ENCODE assay signal across 11 cellular contexts in the genomic region with DNA sequence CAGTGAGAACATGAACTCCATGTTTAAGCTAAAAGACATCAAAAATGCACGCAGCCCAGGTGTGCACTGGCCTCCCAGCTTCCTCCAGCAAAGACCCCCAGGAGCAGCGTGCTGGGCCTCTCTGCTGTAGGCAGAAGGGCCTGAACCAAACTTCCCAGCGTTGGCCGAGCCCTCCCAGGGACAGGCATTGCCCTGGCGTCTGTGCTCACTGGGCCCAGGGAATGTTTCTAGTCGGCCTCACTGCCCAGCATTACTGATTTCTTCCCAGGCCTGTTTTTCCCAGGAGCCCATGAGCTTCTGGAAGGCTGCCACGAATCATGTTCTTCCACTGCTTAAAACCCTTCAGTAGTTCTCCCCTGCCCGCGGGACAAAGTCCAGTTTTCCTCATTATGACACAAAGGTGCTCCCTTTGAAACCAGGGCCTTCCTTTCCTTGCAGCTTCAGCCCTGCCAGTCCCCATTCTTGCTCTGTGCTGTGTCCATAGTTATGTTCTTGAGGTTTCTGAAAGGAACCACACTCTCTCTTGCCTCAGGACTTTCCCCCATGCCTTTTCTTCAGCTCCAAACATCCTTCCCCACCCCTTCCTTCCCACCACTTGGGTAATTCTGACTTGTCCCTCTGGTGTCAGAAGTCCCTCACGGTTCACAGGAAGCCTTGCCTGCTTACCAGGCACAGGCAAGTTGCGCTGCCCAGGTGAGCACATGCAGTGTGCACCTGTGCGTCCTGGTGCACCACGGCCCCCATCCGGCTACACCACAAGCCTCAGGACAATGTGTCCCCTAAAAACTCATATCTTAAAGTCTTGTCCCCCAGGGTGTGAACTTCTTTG.
DNase-seq lines count a peak whose midpoint lies in the region; ATAC-seq and TF ChIP-seq lines count a peak whose summit lies in the region.
"Had no signal": no experiment of that assay in that cellular context is flagged by ENCODE, and none has a peak within 500 bp of the region (broad histone marks: within the 10 kb centered on the region; RNA-seq: fewer than 3 reads in every experiment).

No MANE protein-coding gene starts in this region.

- peak overlapping the region; percentile 3 for H3K27ac ChIP-seq in cingulate gyrus (ENCODE audit: low read depth, low read length)
- H3K27ac ChIP-seq: PC-9 had no signal

- H3K4me3 Mint-ChIP-seq in stimulated activated naive CD8-positive, alpha-beta T cell treated with anti-CD3 and anti-CD28 coated beads, Interleukin-15, Interleukin-2, amounts not matched to agents 100 ng/mL and 50 ng/mL, for 24 hours: no peak overlapping the region
- H3K4me3 Mint-ChIP-seq in nephron progenitor cell: no peak overlapping the region

- ATAC-seq in stimulated activated naive CD8-positive, alpha-beta T cell treated with anti-CD3 and anti-CD28 coated beads, Interleukin-15, Interleukin-2, amounts not matched to agents 100 U/mL and 50 U/mL, for 24 hours: no peak
- no peak for ATAC-seq in HG02840 (IDR thresholded peaks at IDR 0.05; ENCODE audit: low FRiP score, unreplicated experiment)

- no peaks in the 10 kb centered on the region for H3K27me3 Mint-ChIP-seq in stimulated activated naive CD8-positive, alpha-beta T cell treated with anti-CD3 and anti-CD28 coated beads, Interleukin-15, Interleukin-2, amounts not matched to agents 100 ng/mL and 50 ng/mL, for 24 hours
- H3K27me3 Mint-ChIP-seq in nephron progenitor cell (ENCODE audit: low read depth, poor library complexity): peaks cover 16% of the 10 kb centered on the region

- peaks cover 70% of the 10 kb centered on the region for H3K4me1 Mint-ChIP-seq in stimulated activated naive CD8-positive, alpha-beta T cell treated with anti-CD3 and anti-CD28 coated beads, Interleukin-15, Interleukin-2, amounts not matched to agents 100 ng/mL and 50 ng/mL, for 24 hours (ENCODE audit: low read depth)
- H3K4me1 Mint-ChIP-seq in nephron progenitor cell: no peaks in the 10 kb centered on the region

- DNase-seq in stimulated activated naive CD8-positive, alpha-beta T cell treated with anti-CD3 and anti-CD28 coated beads, Interleukin-15, Interleukin-2, amounts not matched to agents 100 U/mL and 50 U/mL, for 24 hours: no peak
- DNase-seq in mucosa of gallbladder (ENCODE audit: low spot score) (peak; percentile 84), NCI-H2171 treated with DMSO at 0.1 percent for 48 hours (lab: John Stamatoyannopoulos, UW) (no peak), nephron progenitor cell (no peak), OCI-M1 (lab: John Stamatoyannopoulos, UW) (no peak)
- DNase-seq: NCI-H2029, PC-9, posterior cingulate gyrus had no signal

- H3K36me3 Mint-ChIP-seq in stimulated activated naive CD8-positive, alpha-beta T cell treated with anti-CD3 and anti-CD28 coated beads, Interleukin-15, Interleukin-2, amounts not matched to agents 100 ng/mL and 50 ng/mL, for 24 hours (ENCODE audit: low read depth): no peaks in the 10 kb centered on the region
- H3K36me3 Mint-ChIP-seq in nephron progenitor cell (ENCODE audit: low read depth): no peaks in the 10 kb centered on the region

- H3K27ac Mint-ChIP-seq in stimulated activated naive CD8-positive, alpha-beta T cell treated with anti-CD3 and anti-CD28 coated beads, Interleukin-15, Interleukin-2, amounts not matched to agents 100 ng/mL and 50 ng/mL, for 24 hours: peak overlapping the region; percentile 98
- H3K27ac Mint-ChIP-seq in nephron progenitor cell: no peak overlapping the region

- H3K9me3 Mint-ChIP-seq in stimulated activated naive CD8-positive, alpha-beta T cell treated with anti-CD3 and anti-CD28 coated beads, Interleukin-15, Interleukin-2, amounts not matched to agents 100 ng/mL and 50 ng/mL, for 24 hours: no peaks in the 10 kb centered on the region
- H3K9me3 Mint-ChIP-seq in nephron progenitor cell: peaks cover 8% of the 10 kb centered on the region

- no peak for TF ChIP-seq CTCF in nephron progenitor cell (IDR thresholded peaks at IDR 0.05)
